Comparison of ENCODE assay signal across 10 cellular contexts in genomic region chr2:234003972-234004617, GRCh38. TPM values are rescaled to one million over a fixed set of nuclear protein-coding genes. Genes with fewer than 3 reads are reported as not detected.
DNase-seq lines count a peak whose midpoint lies in the region; ATAC-seq, FAIRE-seq and TF ChIP-seq lines count a peak whose summit lies in the region.
"Had no signal": no experiment of that assay in that cellular context is flagged by ENCODE, and none has a peak within 500 bp of the region (broad histone marks: within the 10 kb centered on the region; RNA-seq: fewer than 3 reads in every experiment).

No MANE protein-coding gene starts in this region.

- no peak overlapping the region for H3K4me3 ChIP-seq in bronchial epithelial cell (ENCODE audit: low read depth, low read length)

- ATAC-seq in HG03196 (IDR thresholded peaks at IDR 0.05; ENCODE audit: unreplicated experiment) (no peak), HG03025 (IDR thresholded peaks at IDR 0.05; ENCODE audit: low FRiP score, unreplicated experiment) (no peak)

- peak; percentile 83 for FAIRE-seq in bronchial epithelial cell (lab: Jason Lieb, UNC)
- FAIRE-seq: endometrium had no signal

- H3K27me3 ChIP-seq in bronchial epithelial cell (ENCODE audit: control insufficient read depth, insufficient read depth, low read length), result no peaks in the 10 kb centered on the region

- DNase-seq in SIG-M5 treated with dmso at 0.1 percent for 504 hours (lab: John Stamatoyannopoulos, UW; ENCODE audit: unreplicated experiment) (peak; percentile 52), SIG-M5 (lab: John Stamatoyannopoulos, UW) (no peak), NCI-H2227 treated with DMSO at 0.1 percent for 48 hours (lab: John Stamatoyannopoulos, UW) (peak; percentile 18), bronchial epithelial cell (ENCODE audit: low read depth) (peak; percentile 87), retina (peak; percentile 34), hippocampal formation (lab: John Stamatoyannopoulos, UW) (no peak)
- DNase-seq: AML-193 had no signal

- H3K36me3 ChIP-seq in bronchial epithelial cell (ENCODE audit: control insufficient read depth, insufficient read depth, low read length), result no peaks in the 10 kb centered on the region

- no peak for TF ChIP-seq CTCF in bronchial epithelial cell (IDR thresholded peaks at IDR 0.05; ENCODE audit: insufficient read depth, low read length, severe bottlenecking)

RNA-seq across cellular contexts. Expression of gene SPP2, which starts 46.4 kb away (rescaled TPM):
- not detected in 2 replicates for total RNA-seq in bronchial epithelial cell

Comparison
In these comparisons a context has a peak if more than half of its experiments do, and no peak if none do; other contexts are left out.
1. DNase-seq: peak in SIG-M5 treated with dmso at 0.1 percent for 504 hours (single experiment), NCI-H2227 treated with DMSO at 0.1 percent for 48 hours (single experiment), bronchial epithelial cell (single experiment) and retina (single experiment); none in SIG-M5 (single experiment) and hippocampal formation (0 of 2).